23 cellular contexts compared by ENCODE assay signal in the genomic region with DNA sequence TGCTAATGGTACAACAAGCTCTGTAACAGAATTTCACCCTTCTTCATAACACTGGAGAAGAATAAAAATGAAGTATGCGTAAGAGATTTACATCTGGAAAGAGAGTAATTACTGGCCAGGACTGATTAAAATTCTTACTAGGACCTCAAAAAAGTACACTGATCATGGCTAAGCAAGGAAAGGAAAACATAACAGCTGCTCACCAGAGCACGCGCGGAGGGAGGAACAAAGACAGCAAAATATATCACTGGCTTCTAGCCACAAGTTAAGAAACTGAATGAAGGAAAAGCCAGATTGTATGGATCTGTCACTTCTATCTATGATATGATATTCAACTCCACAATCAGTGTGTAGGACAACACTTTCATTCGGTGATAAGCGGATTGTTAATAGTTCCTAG. TPM values are rescaled to one million over a fixed set of nuclear protein-coding genes. Genes with fewer than 3 reads are reported as not detected.
DNase-seq lines count a peak whose midpoint lies in the region; ATAC-seq, FAIRE-seq and TF ChIP-seq lines count a peak whose summit lies in the region.
"Had no signal": no experiment of that assay in that cellular context is flagged by ENCODE, and none has a peak within 500 bp of the region (broad histone marks: within the 10 kb centered on the region; RNA-seq: fewer than 3 reads in every experiment).

No MANE protein-coding gene starts in this region.

- no peak for FAIRE-seq in pancreas (lab: Jason Lieb, UNC)
- FAIRE-seq: A204.1, D721Med, small intestine had no signal

- CTCF ChIA-PET in Caco-2 (lab: Charles Lee) = no interaction called here
- CTCF ChIA-PET in MCF 10A (lab: Yijun Ruan, JAX) = interaction anchor here (1.3 kb wide), 1 partner anchor 12 kb away, joined by 4 read pairs; no protein-coding TSS in a partner anchor

- BruUV-seq in Caco-2 (replicated peaks; lab: Mats Ljungman, UMichigan) (no TSS peak), MCF 10A (replicated peaks; lab: Mats Ljungman, UMichigan) (no TSS peak)

- H3K4me1 ChIP-seq in Caco-2 (peaks cover 29% of the 10 kb centered on the region), body of pancreas (peaks cover 23% of the 10 kb centered on the region), pancreas (peaks cover 7 to 27% (median 13%) of the 10 kb centered on the region in 3 donors)
- H3K4me1 ChIP-seq: esophagus squamous epithelium, upper lobe of right lung had no signal

- H3K27ac ChIP-seq in body of pancreas (peak overlapping the region in 3 of 4 donors; percentile 2 to 53 (median 40)), pancreas (peak overlapping the region in 2 of 4 donors; percentile 42 to 43)
- H3K27ac ChIP-seq: esophagus squamous epithelium, SJCRH30, upper lobe of right lung had no signal

- TF ChIP-seq POLR2A in body of pancreas (IDR thresholded peaks at IDR 0.05) = no peak

- TF ChIP-seq CTCF in Caco-2 (IDR thresholded peaks at IDR 0.05; ENCODE audit: insufficient read depth in 1 of 2, low read depth in 1 of 2, low read length in 1 of 2, severe bottlenecking in 1 of 2, unreplicated experiment in 1 of 2) (no peak), body of pancreas (IDR thresholded peaks at IDR 0.05) (no peak), pancreas (IDR thresholded peaks at IDR 0.05) (no peak), MCF 10A (IDR thresholded peaks at IDR 0.05; ENCODE audit: unreplicated experiment) (no peak)

- intact Hi-C loops in activated CD4-positive, alpha-beta T cell treated with anti-CD3 and anti-CD28 coated beads, Interleukin-2, amount 10 ng/mL, durations not matched to agents 24 days and 14 days (cut with micrococcal nuclease) = no loop called here
- intact Hi-C loops in Caco-2 (cut with micrococcal nuclease; ENCODE audit: unreplicated experiment) = no loop called here
- intact Hi-C loops in body of pancreas (cut with DNase I) = no loop called here
- intact Hi-C loops in pancreas (cut with DNase I) = no loop called here
- intact Hi-C loops in MCF 10A (cut with micrococcal nuclease) = no loop called here

- no peaks in the 10 kb centered on the region for H3K9me3 Mint-ChIP-seq in activated CD4-positive, alpha-beta T cell treated with anti-CD3 and anti-CD28 coated beads, Interleukin-2, amount 10 ng/mL, durations not matched to agents 24 days and 14 days
- H3K9me3 Mint-ChIP-seq in Caco-2 (ENCODE audit: unreplicated experiment) (peaks cover 2% of the 10 kb centered on the region), MCF 10A (ENCODE audit: unreplicated experiment) (no peaks in the 10 kb centered on the region)
- H3K9me3 Mint-ChIP-seq: activated B cell treated with CpG ODN at 0.5 μM for 24 hours had no signal

- no peak for DNase-seq in activated CD4-positive, alpha-beta T cell treated with anti-CD3 and anti-CD28 coated beads, Interleukin-2, amount 10 ng/mL, durations not matched to agents 24 days and 14 days
- DNase-seq in activated CD4-positive, alpha-beta T cell treated with anti-CD3 and anti-CD28 coated beads for 1 hour = no peak
- DNase-seq in Caco-2 = no peak
- DNase-seq in body of pancreas = peak in 1 of 4 donors; percentile 39
- no peak for DNase-seq in pancreas
- DNase-seq in HCEC 1CT = no peak
- DNase-seq in MCF 10A (ENCODE audit: unreplicated experiment) = no peak
- no peak for DNase-seq in NCI-H2029 treated with DMSO at 0.1 percent for 48 hours (lab: John Stamatoyannopoulos, UW)
- DNase-seq: activated B cell treated with CpG ODN at 0.5 μM for 24 hours; activated effector memory CD4-positive, alpha-beta T cell treated with anti-CD3 and anti-CD28 coated beads, Interleukin-2, amount 50 U/mL, for 16 hours; effector CD8-positive, alpha-beta T cell; esophagus squamous epithelium; mammary epithelial cell; NCI-H1092 treated with DMSO at 0.1 percent for 48 hours; NCI-H2081; Peyer's patch; small intestine; stimulated activated CD4-positive, alpha-beta T cell treated with anti-CD3 and anti-CD28 coated beads, Interleukin-4, amount 100 ng/mL, for 1 hour; upper lobe of right lung had no signal

- H3K27me3 Mint-ChIP-seq in activated CD4-positive, alpha-beta T cell treated with anti-CD3 and anti-CD28 coated beads, Interleukin-2, amount 10 ng/mL, durations not matched to agents 24 days and 14 days = no peaks in the 10 kb centered on the region
- no peaks in the 10 kb centered on the region for H3K27me3 Mint-ChIP-seq in Caco-2 (ENCODE audit: insufficient read depth, unreplicated experiment)
- no peaks in the 10 kb centered on the region for H3K27me3 Mint-ChIP-seq in MCF 10A (ENCODE audit: insufficient read depth, unreplicated experiment)
- H3K27me3 Mint-ChIP-seq: activated B cell treated with CpG ODN at 0.5 μM for 24 hours had no signal

- WGBS in body of pancreas, 2 donors = 34 to 39% methylated on average over 6 of the region's 6 CpGs
- WGBS in pancreas, 2 donors = 39 to 47% methylated on average over 6 of the region's 6 CpGs

- no peaks in the 10 kb centered on the region for H3K36me3 ChIP-seq in Caco-2 (ENCODE audit: control insufficient read depth, insufficient read depth, low read length)
- H3K36me3 ChIP-seq in body of pancreas (replicated peaks in 1 of 2; ENCODE audit: insufficient read depth in 1 of 2, low read depth in 2 of 2) = no peaks in the 10 kb centered on the region
- no peaks in the 10 kb centered on the region for H3K36me3 ChIP-seq in pancreas
- H3K36me3 ChIP-seq: esophagus squamous epithelium, Peyer's patch, SJCRH30, upper lobe of right lung had no signal

- ATAC-seq in body of pancreas (peak; percentile 52), pancreas (peak; percentile 59 to 73 (median 70))
- ATAC-seq: upper lobe of right lung had no signal

- H3K36me3 Mint-ChIP-seq in activated CD4-positive, alpha-beta T cell treated with anti-CD3 and anti-CD28 coated beads, Interleukin-2, amount 10 ng/mL, durations not matched to agents 24 days and 14 days (ENCODE audit: low read depth) = peaks cover 5% of the 10 kb centered on the region
- no peaks in the 10 kb centered on the region for H3K36me3 Mint-ChIP-seq in Caco-2 (ENCODE audit: insufficient read depth, unreplicated experiment)
- no peaks in the 10 kb centered on the region for H3K36me3 Mint-ChIP-seq in MCF 10A (ENCODE audit: insufficient read depth, unreplicated experiment)

- H3K4me1 Mint-ChIP-seq in activated CD4-positive, alpha-beta T cell treated with anti-CD3 and anti-CD28 coated beads, Interleukin-2, amount 10 ng/mL, durations not matched to agents 24 days and 14 days = peaks cover 80% of the 10 kb centered on the region
- H3K4me1 Mint-ChIP-seq in Caco-2 (ENCODE audit: low read depth, unreplicated experiment) = peaks cover 22% of the 10 kb centered on the region
- H3K4me1 Mint-ChIP-seq in MCF 10A (ENCODE audit: insufficient read depth, unreplicated experiment) = no peaks in the 10 kb centered on the region

- peak overlapping the region; percentile 94 for H3K27ac Mint-ChIP-seq in activated CD4-positive, alpha-beta T cell treated with anti-CD3 and anti-CD28 coated beads, Interleukin-2, amount 10 ng/mL, durations not matched to agents 24 days and 14 days
- peak overlapping the region; percentile 85 for H3K27ac Mint-ChIP-seq in Caco-2 (ENCODE audit: unreplicated experiment)
- H3K27ac Mint-ChIP-seq in MCF 10A (ENCODE audit: low read depth, unreplicated experiment) = no peak overlapping the region
- H3K27ac Mint-ChIP-seq: activated B cell treated with CpG ODN at 0.5 μM for 24 hours had no signal

- POLR2A ChIA-PET in Caco-2 (lab: Charles Lee) = no interaction called here
- POLR2A ChIA-PET in MCF 10A (lab: Yijun Ruan, JAX) = no interaction called here

- peak overlapping the region; percentile 82 for H3K4me3 Mint-ChIP-seq in activated CD4-positive, alpha-beta T cell treated with anti-CD3 and anti-CD28 coated beads, Interleukin-2, amount 10 ng/mL, durations not matched to agents 24 days and 14 days
- H3K4me3 Mint-ChIP-seq in Caco-2 (ENCODE audit: unreplicated experiment) = no peak overlapping the region
- no peak overlapping the region for H3K4me3 Mint-ChIP-seq in MCF 10A (ENCODE audit: unreplicated experiment)
- H3K4me3 Mint-ChIP-seq: activated B cell treated with CpG ODN at 0.5 μM for 24 hours had no signal

- H3K4me3 ChIP-seq in Caco-2 (ENCODE audit: low read depth, low read length) (no peak overlapping the region), body of pancreas (no peak overlapping the region), pancreas (peak overlapping the region in 1 of 4 donors; percentile 0)
- H3K4me3 ChIP-seq: esophagus squamous epithelium, Peyer's patch, SJCRH30, upper lobe of right lung had no signal

- H3K9me3 ChIP-seq in Caco-2 (no peaks in the 10 kb centered on the region), body of pancreas (no peaks in the 10 kb centered on the region), pancreas (no peaks in the 10 kb centered on the region)
- H3K9me3 ChIP-seq: esophagus squamous epithelium, Peyer's patch, SJCRH30, upper lobe of right lung had no signal

- H3K27me3 ChIP-seq in Caco-2 (replicated peaks; ENCODE audit: control insufficient read depth, insufficient read depth, low read length) = no peaks in the 10 kb centered on the region
- no peaks in the 10 kb centered on the region for H3K27me3 ChIP-seq in body of pancreas
- no peaks in the 10 kb centered on the region for H3K27me3 ChIP-seq in pancreas
- H3K27me3 ChIP-seq: esophagus squamous epithelium, Peyer's patch, SJCRH30, upper lobe of right lung had no signal

RNA-seq across cellular contexts. Expression of a gene that starts 15.6 kb away (rescaled TPM):
- total RNA-seq in activated CD4-positive, alpha-beta T cell treated with anti-CD3 and anti-CD28 coated beads, Interleukin-2, amount 10 ng/mL, durations not matched to agents 24 days and 14 days = 320 and 321 TPM in 2 replicates
- 0.26 and 1.1 TPM in 2 replicates for total RNA-seq in Caco-2 (2022)
- total RNA-seq in body of pancreas = 10 to 100 TPM in 1 of 2 donors, 1 to 10 TPM in 1; 5.6 to 10.6 TPM
- total RNA-seq in pancreas = 1 to 10 TPM; 1.2 to 6.4 (median 4.1) TPM
- polyA plus RNA-seq in pancreas = under 1 TPM; 0.47 to 0.68 TPM
- total RNA-seq in MCF 10A (2022) = 0.19 TPM in 1 of 2 replicates, not detected in the other
- total RNA-seq: mammary epithelial cell had no signal
- polyA plus RNA-seq: BJ, mammary epithelial cell had no signal

Comparison
In these comparisons a context has a peak if more than half of its experiments do, and no peak if none do; other contexts are left out.
1. RNA of a gene that starts 15.6 kb away (total RNA-seq): 320 to 321 TPM in activated CD4-positive, alpha-beta T cell treated with anti-CD3 and anti-CD28 coated beads, Interleukin-2, amount 10 ng/mL, durations not matched to agents 24 days and 14 days; 5.6 to 10.6 TPM in body of pancreas, 1.2 to 6.4 TPM in pancreas, 0.26 to 1.1 TPM in Caco-2 and 0.19 TPM in MCF 10A; every median in the first group is over 10 times any median in the second.